Comparison of ENCODE assay signal across 38 cellular contexts in the genomic region with DNA sequence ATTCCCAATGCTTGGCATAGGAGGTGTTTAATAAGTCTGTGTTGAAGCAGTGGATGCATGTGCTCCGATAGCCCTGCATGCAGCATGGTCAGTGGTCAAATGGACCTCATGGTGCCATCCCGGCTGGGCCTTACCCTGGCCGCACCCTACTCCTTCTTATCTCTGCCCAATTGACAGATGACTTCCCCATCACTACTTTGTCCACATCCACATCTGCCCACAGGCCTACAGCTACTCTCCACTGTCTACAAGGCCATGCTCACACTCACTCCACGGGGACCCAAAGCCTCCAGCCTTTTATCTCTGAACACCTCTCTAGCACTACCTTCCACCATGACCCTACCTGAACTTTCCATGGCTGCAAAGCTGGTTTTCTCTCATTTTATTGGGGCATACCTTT. TPM values are rescaled to one million over a fixed set of nuclear protein-coding genes. Genes with fewer than 3 reads are reported as not detected.
"Had no signal": no experiment of that assay in that cellular context is flagged by ENCODE, and none has a peak within 500 bp of the region (broad histone marks: within the 10 kb centered on the region; RNA-seq: fewer than 3 reads in every experiment).

No MANE protein-coding gene starts in this region.

- ATAC-seq: activated CD4-positive, CD25-positive, alpha-beta regulatory T cell treated with anti-CD3 and anti-CD28 coated beads, Interleukin-2, amount 50 U/mL, for 24 hours; activated CD8-positive, alpha-beta T cell treated with anti-CD3 and anti-CD28 coated beads for 36 hours; activated naive CD8-positive, alpha-beta T cell treated with anti-CD3 and anti-CD28 coated beads, Interleukin-2, amount 50 U/mL, for 24 hours; body of pancreas; effector memory CD8-positive, alpha-beta T cell; gastroesophageal sphincter; heart left ventricle; T-cell had no signal

- H3K36me3 ChIP-seq: adrenal gland, esophagus squamous epithelium, gastroesophageal sphincter, heart left ventricle, WERI-Rb-1 had no signal

- H3K4me1 ChIP-seq: adrenal gland, body of pancreas, gastroesophageal sphincter, heart left ventricle had no signal

- DNase-seq: activated B cell treated with CpG ODN at 0.5 μM for 24 hours; activated CD4-positive, alpha-beta T cell treated with anti-CD3 and anti-CD28 coated beads for 48 hours; activated CD4-positive, alpha-beta T cell treated with anti-CD3 and anti-CD28 coated beads, Interleukin-2, amount 50 U/mL, for 1 hour; activated CD4-positive, alpha-beta T cell treated with anti-CD3 and anti-CD28 coated beads, Interleukin-2, amount 50 U/mL, for 48 hours; activated CD8-positive, alpha-beta memory T cell treated with anti-CD3 and anti-CD28 coated beads for 24 hours; activated CD8-positive, alpha-beta T cell treated with anti-CD3 and anti-CD28 coated beads for 36 hours; activated effector memory CD4-positive, alpha-beta T cell treated with anti-CD3 and anti-CD28 coated beads, Interleukin-2, amount 50 U/mL, for 16 hours; activated naive CD4-positive, alpha-beta T cell treated with anti-CD3 and anti-CD28 coated beads for 36 hours; activated naive CD8-positive, alpha-beta T cell treated with anti-CD3 and anti-CD28 coated beads for 36 hours; activated naive CD8-positive, alpha-beta T cell treated with anti-CD3 and anti-CD28 coated beads, Interleukin-2, amount 50 U/mL, for 24 hours; activated T-cell treated with anti-CD3 and anti-CD28 coated beads, Interleukin-2, amount 50 U/mL, for 48 hours; adrenal gland; amygdala; aorta; body of pancreas; caudate nucleus; cortex of kidney; dermis blood vessel endothelial cell; effector CD4-positive, alpha-beta T cell; effector memory CD8-positive, alpha-beta T cell; erythroblast; esophagus squamous epithelium; foreskin melanocyte; heart left ventricle; T-cell; T1000; WERI-Rb-1 had no signal

- H3K9me3 Mint-ChIP-seq: activated B cell treated with CpG ODN at 0.5 μM for 24 hours; activated CD8-positive, alpha-beta T cell treated with anti-CD3 and anti-CD28 coated beads for 36 hours; activated naive CD4-positive, alpha-beta T cell treated with anti-CD3 and anti-CD28 coated beads for 36 hours; activated naive CD8-positive, alpha-beta T cell treated with anti-CD3 and anti-CD28 coated beads for 36 hours; activated naive CD8-positive, alpha-beta T cell treated with anti-CD3 and anti-CD28 coated beads, Interleukin-2, amount 50 U/mL, for 24 hours; activated T-helper 1 cell treated with anti-CD3 and anti-CD28 coated beads, Interleukin-12 subunit alpha, Interleukin-12 subunit beta, Interleukin-2, Interleukin-4 antibody, amounts not matched to agents 30 ng/mL and 10 ng/mL and 1 ng/mL, durations not matched to agents 14 hours and 24 hours and 36 hours; activated T-helper 2 cell treated with anti-CD3 and anti-CD28 coated beads, Interferon-gamma antibody, Interleukin-2, Interleukin-4, amounts not matched to agents 10 μg/mL and 5 μg/mL and 100 μg/mL, durations not matched to agents 14 hours and 24 hours and 36 hours; T-helper 1 cell treated with Interleukin-12 subunit alpha and Interleukin-12 subunit beta and Interleukin-4 antibody, amounts not matched to agents 30 μg/mL and 1 μg/mL, for 36 hours had no signal

- H3K27me3 Mint-ChIP-seq: activated B cell treated with CpG ODN at 0.5 μM for 24 hours had no signal

- H3K4me3 ChIP-seq: adrenal gland, body of pancreas, esophagus squamous epithelium, gastroesophageal sphincter, heart left ventricle had no signal

- H3K27ac ChIP-seq: adrenal gland, body of pancreas, esophagus squamous epithelium, gastroesophageal sphincter, heart left ventricle, WERI-Rb-1 had no signal

- H3K36me3 Mint-ChIP-seq: activated naive CD4-positive, alpha-beta T cell treated with anti-CD3 and anti-CD28 coated beads, Interleukin-2, amount 50 U/mL, for 24 hours; activated naive CD8-positive, alpha-beta T cell treated with anti-CD3 and anti-CD28 coated beads for 36 hours; T-cell had no signal

- H3K27ac Mint-ChIP-seq: activated B cell treated with CpG ODN at 0.5 μM for 24 hours; activated CD8-positive, alpha-beta T cell treated with anti-CD3 and anti-CD28 coated beads for 36 hours; activated naive CD4-positive, alpha-beta T cell treated with anti-CD3 and anti-CD28 coated beads for 36 hours; activated naive CD4-positive, alpha-beta T cell treated with anti-CD3 and anti-CD28 coated beads, Interleukin-2, amount 50 U/mL, for 24 hours; activated naive CD8-positive, alpha-beta T cell treated with anti-CD3 and anti-CD28 coated beads for 36 hours; activated naive CD8-positive, alpha-beta T cell treated with anti-CD3 and anti-CD28 coated beads, Interleukin-2, amount 50 U/mL, for 24 hours; activated T-helper 1 cell treated with anti-CD3 and anti-CD28 coated beads, Interleukin-12 subunit alpha, Interleukin-12 subunit beta, Interleukin-2, Interleukin-4 antibody, amounts not matched to agents 30 ng/mL and 10 ng/mL and 1 ng/mL, durations not matched to agents 14 hours and 24 hours and 36 hours; activated T-helper 2 cell treated with anti-CD3 and anti-CD28 coated beads, Interferon-gamma antibody, Interleukin-2, Interleukin-4, amounts not matched to agents 10 μg/mL and 5 μg/mL and 100 μg/mL, durations not matched to agents 14 hours and 24 hours and 36 hours; effector memory CD8-positive, alpha-beta T cell; T-cell; T-helper 1 cell treated with Interleukin-12 subunit alpha and Interleukin-12 subunit beta and Interleukin-4 antibody, amounts not matched to agents 30 μg/mL and 1 μg/mL, for 36 hours had no signal

- H3K9me3 ChIP-seq: adrenal gland, body of pancreas, esophagus squamous epithelium, gastroesophageal sphincter, heart left ventricle had no signal

- H3K27me3 ChIP-seq: adrenal gland, body of pancreas had no signal

- H3K4me1 Mint-ChIP-seq: activated B cell treated with CpG ODN at 0.5 μM for 24 hours; activated naive CD4-positive, alpha-beta T cell treated with anti-CD3 and anti-CD28 coated beads, Interleukin-2, amount 50 U/mL, for 24 hours; activated naive CD8-positive, alpha-beta T cell treated with anti-CD3 and anti-CD28 coated beads for 36 hours; activated naive CD8-positive, alpha-beta T cell treated with anti-CD3 and anti-CD28 coated beads, Interleukin-2, amount 50 U/mL, for 24 hours; T-cell had no signal

- H3K4me3 Mint-ChIP-seq: activated B cell treated with CpG ODN at 0.5 μM for 24 hours; activated CD8-positive, alpha-beta T cell treated with anti-CD3 and anti-CD28 coated beads for 36 hours; activated naive CD4-positive, alpha-beta T cell treated with anti-CD3 and anti-CD28 coated beads for 36 hours; activated naive CD4-positive, alpha-beta T cell treated with anti-CD3 and anti-CD28 coated beads, Interleukin-2, amount 50 U/mL, for 24 hours; activated naive CD8-positive, alpha-beta T cell treated with anti-CD3 and anti-CD28 coated beads for 36 hours; activated naive CD8-positive, alpha-beta T cell treated with anti-CD3 and anti-CD28 coated beads, Interleukin-2, amount 50 U/mL, for 24 hours; activated T-helper 1 cell treated with anti-CD3 and anti-CD28 coated beads, Interleukin-12 subunit alpha, Interleukin-12 subunit beta, Interleukin-2, Interleukin-4 antibody, amounts not matched to agents 30 ng/mL and 10 ng/mL and 1 ng/mL, durations not matched to agents 14 hours and 24 hours and 36 hours; effector memory CD8-positive, alpha-beta T cell; T-cell; T-helper 1 cell treated with Interleukin-12 subunit alpha and Interleukin-12 subunit beta and Interleukin-4 antibody, amounts not matched to agents 30 μg/mL and 1 μg/mL, for 36 hours had no signal

RNA-seq across cellular contexts. Expression of a gene that starts 11.5 kb away (rescaled TPM):
- total RNA-seq: activated B cell treated with CpG ODN at 0.5 μM for 24 hours; activated CD8-positive, alpha-beta T cell treated with anti-CD3 and anti-CD28 coated beads for 36 hours; activated naive CD4-positive, alpha-beta T cell treated with anti-CD3 and anti-CD28 coated beads for 36 hours; activated naive CD8-positive, alpha-beta T cell treated with anti-CD3 and anti-CD28 coated beads for 36 hours; activated T-helper 1 cell treated with anti-CD3 and anti-CD28 coated beads, Interleukin-12 subunit alpha, Interleukin-12 subunit beta, Interleukin-2, Interleukin-4 antibody, amounts not matched to agents 30 ng/mL and 10 ng/mL and 1 ng/mL, durations not matched to agents 14 hours and 24 hours and 36 hours; activated T-helper 2 cell treated with anti-CD3 and anti-CD28 coated beads, Interferon-gamma antibody, Interleukin-2, Interleukin-4, amounts not matched to agents 10 μg/mL and 5 μg/mL and 100 μg/mL, durations not matched to agents 14 hours and 24 hours and 36 hours; adrenal gland; aorta; body of pancreas; chondrocyte; dermis blood vessel endothelial cell; esophagus squamous epithelium; fibroblast of lung; fibroblast of villous mesenchyme; gastroesophageal sphincter; glomerular endothelial cell; heart left ventricle; T-cell; T-helper 2 cell treated with Interferon-gamma antibody and Interleukin-4, amounts not matched to agents 100 ng/mL and 5 ng/mL, for 36 hours had no signal

RNA-seq across cellular contexts. Expression of a gene that starts 34.9 kb away (rescaled TPM):
- total RNA-seq: activated CD8-positive, alpha-beta T cell treated with anti-CD3 and anti-CD28 coated beads for 36 hours; activated naive CD4-positive, alpha-beta T cell treated with anti-CD3 and anti-CD28 coated beads for 36 hours; activated naive CD8-positive, alpha-beta T cell treated with anti-CD3 and anti-CD28 coated beads for 36 hours; activated T-helper 1 cell treated with anti-CD3 and anti-CD28 coated beads, Interleukin-12 subunit alpha, Interleukin-12 subunit beta, Interleukin-2, Interleukin-4 antibody, amounts not matched to agents 30 ng/mL and 10 ng/mL and 1 ng/mL, durations not matched to agents 14 hours and 24 hours and 36 hours; activated T-helper 2 cell treated with anti-CD3 and anti-CD28 coated beads, Interferon-gamma antibody, Interleukin-2, Interleukin-4, amounts not matched to agents 10 μg/mL and 5 μg/mL and 100 μg/mL, durations not matched to agents 14 hours and 24 hours and 36 hours; adrenal gland; aorta; body of pancreas; chondrocyte; dermis blood vessel endothelial cell; esophagus squamous epithelium; fibroblast of lung; fibroblast of villous mesenchyme; gastroesophageal sphincter; glomerular endothelial cell; heart left ventricle; T-cell; T-helper 2 cell treated with Interferon-gamma antibody and Interleukin-4, amounts not matched to agents 100 ng/mL and 5 ng/mL, for 36 hours had no signal

RNA-seq across cellular contexts. Expression of a gene that starts 52.7 kb away (rescaled TPM):
- total RNA-seq: activated T-helper 1 cell treated with anti-CD3 and anti-CD28 coated beads, Interleukin-12 subunit alpha, Interleukin-12 subunit beta, Interleukin-2, Interleukin-4 antibody, amounts not matched to agents 30 ng/mL and 10 ng/mL and 1 ng/mL, durations not matched to agents 14 hours and 24 hours and 36 hours; fibroblast of lung; fibroblast of villous mesenchyme had no signal
